Comparison of ENCODE assay signal across 1 cellular context in the genomic region with DNA sequence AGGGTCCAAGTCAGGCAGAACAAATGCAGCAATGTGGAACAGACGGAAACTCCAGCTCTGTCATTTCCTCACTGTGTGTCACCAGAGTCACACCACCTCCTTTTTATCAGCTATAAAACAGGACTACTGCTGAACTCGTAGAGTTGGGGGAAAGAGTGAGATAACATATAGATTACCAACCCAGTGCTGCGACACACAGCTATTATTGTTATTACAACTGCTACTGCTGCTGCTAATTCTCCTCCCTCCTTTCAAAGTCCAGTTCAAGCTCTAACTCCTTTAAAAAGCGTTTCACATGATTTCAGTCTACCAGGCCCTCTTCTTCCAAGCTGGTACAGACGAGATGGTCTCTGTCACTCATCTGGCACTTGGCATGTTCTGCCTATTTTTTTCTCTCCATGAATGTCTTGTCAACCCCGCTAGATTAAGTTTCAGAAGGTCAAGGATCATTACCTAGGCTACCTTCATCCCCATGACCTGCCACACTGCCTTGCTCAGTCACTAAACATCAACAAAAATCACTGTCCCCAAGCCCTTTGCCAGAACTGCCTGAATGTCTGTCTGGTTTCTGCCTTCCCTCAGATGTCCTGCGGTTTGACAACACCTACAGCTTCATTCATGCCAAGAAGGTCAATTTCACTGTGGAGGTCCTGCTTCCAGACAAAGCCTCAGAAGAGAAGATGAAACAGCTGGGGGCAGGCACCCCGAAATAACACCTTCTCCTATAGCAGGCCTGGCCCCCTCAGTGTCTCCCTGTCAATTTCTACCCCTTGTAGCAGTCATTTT.
TF ChIP-seq lines count a peak whose summit lies in the region.

No MANE protein-coding gene starts in this region.

TF ChIP-seq in GM23338, 12 proteins besides CTCF, POLR2A, EP300 and RAD21 (continued from another document):
- TF ChIP-seq ZNF462 (CRISPR knock-in tag; IDR thresholded peaks at IDR 0.05) (no peak), REST (IDR thresholded peaks at IDR 0.05; ENCODE audit: unreplicated experiment) (no peak), ZNF114 (CRISPR knock-in tag; IDR thresholded peaks at IDR 0.05) (no peak), ZNF331 (CRISPR knock-in tag; IDR thresholded peaks at IDR 0.05; ENCODE audit: low read depth) (no peak), NANOG (IDR thresholded peaks at IDR 0.05; ENCODE audit: borderline replicate concordance) (no peak), JUNB (IDR thresholded peaks at IDR 0.05; ENCODE audit: unreplicated experiment) (no peak), EZH2phosphoT487 (IDR thresholded peaks at IDR 0.05; ENCODE audit: unreplicated experiment) (no peak), POLR2AphosphoS5 (IDR thresholded peaks at IDR 0.05; ENCODE audit: low read depth) (no peak)
